ENCODE assay signal across 30 cellular contexts in the genomic region with DNA sequence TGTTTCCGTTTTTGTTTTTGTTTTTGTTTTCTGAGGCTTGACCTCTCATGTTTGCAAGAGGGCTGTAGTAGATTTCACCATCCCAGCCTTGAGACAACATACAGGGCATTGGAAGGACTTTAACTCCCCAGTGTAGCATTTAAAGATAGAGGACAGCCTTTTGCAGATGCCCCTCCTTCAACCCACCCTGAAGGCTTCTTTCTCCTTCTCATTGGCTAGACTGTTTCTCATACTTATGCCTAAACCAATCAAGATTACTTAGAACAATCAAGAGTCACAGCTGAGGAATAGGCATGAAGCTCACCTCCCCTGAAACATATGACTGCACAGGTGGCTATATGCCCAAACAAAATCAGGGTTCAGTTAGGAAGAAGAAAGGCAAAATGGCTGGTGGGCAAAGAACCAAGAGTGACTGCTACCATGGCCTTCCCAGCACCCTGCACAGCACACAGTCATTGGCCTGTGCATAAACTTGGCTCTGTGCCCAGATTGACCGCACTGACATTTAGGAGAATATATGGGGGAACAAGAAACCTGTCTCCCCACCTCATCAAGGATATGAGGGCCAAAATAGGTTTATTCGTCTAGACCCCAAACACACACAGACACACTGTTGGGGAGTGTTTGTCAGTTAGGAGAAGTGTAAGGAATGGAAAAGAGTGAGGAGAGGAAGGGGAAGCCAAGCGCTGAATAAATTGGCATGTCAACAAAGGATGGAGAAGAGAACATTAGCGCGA.
A peak's percentile ranks its signal among the peaks of the same experiment; 100 is the strongest.
DNase-seq lines count a peak whose midpoint lies in the region; ATAC-seq, FAIRE-seq and TF ChIP-seq lines count a peak whose summit lies in the region.
"Had no signal": no experiment of that assay in that cellular context is flagged by ENCODE, and none has a peak within 500 bp of the region (broad histone marks: within the 10 kb centered on the region; RNA-seq: fewer than 3 reads in every experiment).

No MANE protein-coding gene starts in this region.

- peaks cover 26 to 48% of the 10 kb centered on the region in 2 experiments; a peak in 4 of 5 replicates for H3K4me1 ChIP-seq in K562 (replicated peaks in 1 of 2; ENCODE audit: control insufficient read depth in 2 of 2, insufficient read depth in 2 of 2, low read length in 2 of 2)
- H3K4me1 ChIP-seq: right atrium auricular region had no signal

- no TSS peak for BruUV-seq in K562 (replicated peaks; lab: Mats Ljungman, UMichigan)

- intact Hi-C loops in K562 (cut with micrococcal nuclease), result no loop called here

- ATAC-seq in K562 (peak; percentile 48), GM21367 (IDR thresholded peaks at IDR 0.05; ENCODE audit: unreplicated experiment) (no peak), HG03025 (IDR thresholded peaks at IDR 0.05; ENCODE audit: low FRiP score, unreplicated experiment) (no peak), HG03097 (IDR thresholded peaks at IDR 0.05; ENCODE audit: low FRiP score, unreplicated experiment) (no peak)
- ATAC-seq: activated CD8-positive, alpha-beta memory T cell treated with anti-CD3 and anti-CD28 coated beads, Interleukin-2, amount 10 ng/mL, durations not matched to agents 7 days and 5 days; activated T-cell treated with anti-CD3 and anti-CD28 coated beads, Interleukin-2, amount 50 U/mL, for 72 hours; stimulated activated effector memory CD8-positive, alpha-beta T cell treated with anti-CD3 and anti-CD28 coated beads, Interleukin-12 subunit alpha, Interleukin-12 subunit beta, amount 100 ng/mL, for 72 hours had no signal

- no peak overlapping the region for H3K9ac ChIP-seq in K562 (ENCODE audit: insufficient read depth in 1 of 2, low read depth in 2 of 2, low read length in 2 of 2)

- 0 out of 5 replicates have a peak, but pooled peaks cover 0 to 2% of the 10 kb centered on the region in 2 experiments for H3K27me3 ChIP-seq in K562 (ENCODE audit: control insufficient read depth in 2 of 2, insufficient read depth in 2 of 2, low read length in 2 of 2)
- H3K27me3 ChIP-seq: right atrium auricular region had no signal

- no peaks in the 10 kb centered on the region for H3K36me3 ChIP-seq in K562 (ENCODE audit: control insufficient read depth, insufficient read depth, low read length)
- H3K36me3 ChIP-seq: right atrium auricular region, thoracic aorta, WERI-Rb-1 had no signal

- WGBS in K562 (ENCODE audit: insufficient coverage, low coverage, missing lambda C conversion rate), result 57% methylated on average over 6 of the region's 6 CpGs

- no peaks in the 10 kb centered on the region for H4K20me1 ChIP-seq in K562 (replicated peaks; ENCODE audit: control insufficient read depth, insufficient read depth, low read length)

- DNase-seq in NCI-H748 (lab: John Stamatoyannopoulos, UW; ENCODE audit: unreplicated experiment) (peak; percentile 42), NCI-H748 treated with DMSO at 0.1 percent for 48 hours (lab: John Stamatoyannopoulos, UW) (no peak), K562 (ENCODE audit: extremely low read depth in 1 of 4, low spot score in 3 of 4) (peak in 2 of 4 experiments; percentile 54 to 58), midbrain (lab: John Stamatoyannopoulos, UW) (peak; percentile 66), SKM-1 treated with dmso at 0.1 percent for 144 hours (lab: John Stamatoyannopoulos, UW; ENCODE audit: unreplicated experiment) (no peak)
- DNase-seq: activated CD4-positive, alpha-beta T cell treated with anti-CD3 and anti-CD28 coated beads, Interleukin-2, amount 50 U/mL, for 1 hour; activated CD8-positive, alpha-beta memory T cell treated with anti-CD3 and anti-CD28 coated beads, Interleukin-2, amount 10 ng/mL, durations not matched to agents 7 days and 5 days; activated naive CD4-positive, alpha-beta T cell treated with anti-CD3 and anti-CD28 coated beads, Interleukin-2, amount 10 ng/mL, durations not matched to agents 7 days and 5 days; activated T-cell treated with anti-CD3 and anti-CD28 coated beads, Interleukin-2, amount 50 U/mL, for 72 hours; CD4-positive, alpha-beta T cell; central memory CD4-positive, alpha-beta T cell; DMS153; GDM1; glutamatergic neuron; HFFc6; mesenchymal stem cell; NCI-H146; NCI-H2171; NCI-H524 treated with DMSO at 0.1 percent for 48 hours; OCI-M1; stimulated activated CD4-positive, alpha-beta T cell treated with anti-CD3 and anti-CD28 coated beads, Interleukin-2, amount 100 ng/mL, for 48 hours; WERI-Rb-1 had no signal

- no peak for TF ChIP-seq EP300 in K562 (IDR thresholded peaks at IDR 0.05; ENCODE audit: low read length)

- CTCF ChIA-PET in K562 (lab: Yijun Ruan, JAX; ENCODE audit: low intra/inter-chr PET ratio), result no interaction called here

- H3K79me2 ChIP-seq in K562 (ENCODE audit: control insufficient read depth, insufficient read depth, low read length), result no peaks in the 10 kb centered on the region

- in situ Hi-C loops in K562 (cut with MboI), result no loop called here

- H3K9me3 ChIP-seq in K562 (replicated peaks; ENCODE audit: control insufficient read depth, insufficient read depth, low read depth, low read length), result no peaks in the 10 kb centered on the region
- H3K9me3 ChIP-seq: right atrium auricular region, thoracic aorta had no signal

- TF ChIP-seq CTCF in K562 (IDR thresholded peaks at IDR 0.05 in 2 of 3, conservative IDR thresholded peaks at IDR 0.05 in 1 of 3; ENCODE audit: insufficient read depth in 2 of 3, low read depth in 1 of 3, low read length in 3 of 3), result no peak

- no peak for TF ChIP-seq RAD21 in K562 (CRISPR knock-in tag; conservative IDR thresholded peaks at IDR 0.05 in 1 of 2, IDR thresholded peaks at IDR 0.05 in 1 of 2)

- no peak overlapping the region for H3K4me2 ChIP-seq in K562 (ENCODE audit: insufficient read depth, low read length)

- no peak for TF ChIP-seq POLR2A in K562 (conservative IDR thresholded peaks at IDR 0.05)

- H2AFZ ChIP-seq in K562 (ENCODE audit: low read depth, low read length), result peak overlapping the region; percentile 30

- peak; percentile 35 for FAIRE-seq in K562 (lab: Jason Lieb, UNC)
- FAIRE-seq: HTR-8/SVneo had no signal

- H3K27ac ChIP-seq in K562 (ENCODE audit: extremely low read depth, low read depth, low read length), result no peak overlapping the region
- H3K27ac ChIP-seq: 22Rv1, right atrium auricular region, thoracic aorta, WERI-Rb-1 had no signal

- no peak overlapping the region for H3K4me3 ChIP-seq in K562
- H3K4me3 ChIP-seq: right atrium auricular region, thoracic aorta had no signal

- no peaks in the 10 kb centered on the region for H3K9me1 ChIP-seq in K562 (ENCODE audit: control insufficient read depth, insufficient read depth, low read length)

- POLR2A ChIA-PET in K562 (lab: Yijun Ruan, JAX), result interaction anchor here (0.6 to 2.3 kb wide), 6 partner anchors 10 to 320 kb away, joined by 3 to 6 read pairs (median 4); no protein-coding TSS in a partner anchor

TF ChIP-seq in K562, 482 proteins besides CTCF, POLR2A, EP300 and RAD21 (continues in another document):
- TF ChIP-seq NFIX (CRISPR knock-in tag; IDR thresholded peaks at IDR 0.05; ENCODE audit: low read depth), result peak; percentile 77
- TF ChIP-seq, protein P1, sequence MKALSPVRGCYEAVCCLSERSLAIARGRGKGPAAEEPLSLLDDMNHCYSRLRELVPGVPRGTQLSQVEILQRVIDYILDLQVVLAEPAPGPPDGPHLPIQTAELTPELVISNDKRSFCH (CRISPR knock-in tag; IDR thresholded peaks at IDR 0.05), result no peak
- TF ChIP-seq, protein P1 (tag; IDR thresholded peaks at IDR 0.05), result peak; percentile 39; the same call in 1 of the 2 replicates
- TF ChIP-seq XRCC3 (IDR thresholded peaks at IDR 0.05), result no peak
- TF ChIP-seq BACH1 (tag; IDR thresholded peaks at IDR 0.05), result no peak
- TF ChIP-seq OTX1 (CRISPR knock-in tag; IDR thresholded peaks at IDR 0.05), result no peak
- TF ChIP-seq DPF2 (IDR thresholded peaks at IDR 0.05), result no peak
- no peak for TF ChIP-seq MBD2 (IDR thresholded peaks at IDR 0.05; ENCODE audit: borderline replicate concordance, low read depth)
- no peak for TF ChIP-seq PHB2 (IDR thresholded peaks at IDR 0.05; ENCODE audit: low read depth)
- no peak for TF ChIP-seq TCF7 (IDR thresholded peaks at IDR 0.05; ENCODE audit: borderline replicate concordance)
- peak; percentile 66 for TF ChIP-seq SMAD1 (IDR thresholded peaks at IDR 0.05; ENCODE audit: low read depth, low read length, partially characterized antibody)
- no peak for TF ChIP-seq CREBBP (IDR thresholded peaks at IDR 0.05; ENCODE audit: low read depth, low read length)
- TF ChIP-seq LARP7 (IDR thresholded peaks at IDR 0.05), result no peak
- TF ChIP-seq RBM25 (IDR thresholded peaks at IDR 0.05; ENCODE audit: low read depth, low read length, severe bottlenecking), result peak; percentile 4
- TF ChIP-seq, protein P2, sequence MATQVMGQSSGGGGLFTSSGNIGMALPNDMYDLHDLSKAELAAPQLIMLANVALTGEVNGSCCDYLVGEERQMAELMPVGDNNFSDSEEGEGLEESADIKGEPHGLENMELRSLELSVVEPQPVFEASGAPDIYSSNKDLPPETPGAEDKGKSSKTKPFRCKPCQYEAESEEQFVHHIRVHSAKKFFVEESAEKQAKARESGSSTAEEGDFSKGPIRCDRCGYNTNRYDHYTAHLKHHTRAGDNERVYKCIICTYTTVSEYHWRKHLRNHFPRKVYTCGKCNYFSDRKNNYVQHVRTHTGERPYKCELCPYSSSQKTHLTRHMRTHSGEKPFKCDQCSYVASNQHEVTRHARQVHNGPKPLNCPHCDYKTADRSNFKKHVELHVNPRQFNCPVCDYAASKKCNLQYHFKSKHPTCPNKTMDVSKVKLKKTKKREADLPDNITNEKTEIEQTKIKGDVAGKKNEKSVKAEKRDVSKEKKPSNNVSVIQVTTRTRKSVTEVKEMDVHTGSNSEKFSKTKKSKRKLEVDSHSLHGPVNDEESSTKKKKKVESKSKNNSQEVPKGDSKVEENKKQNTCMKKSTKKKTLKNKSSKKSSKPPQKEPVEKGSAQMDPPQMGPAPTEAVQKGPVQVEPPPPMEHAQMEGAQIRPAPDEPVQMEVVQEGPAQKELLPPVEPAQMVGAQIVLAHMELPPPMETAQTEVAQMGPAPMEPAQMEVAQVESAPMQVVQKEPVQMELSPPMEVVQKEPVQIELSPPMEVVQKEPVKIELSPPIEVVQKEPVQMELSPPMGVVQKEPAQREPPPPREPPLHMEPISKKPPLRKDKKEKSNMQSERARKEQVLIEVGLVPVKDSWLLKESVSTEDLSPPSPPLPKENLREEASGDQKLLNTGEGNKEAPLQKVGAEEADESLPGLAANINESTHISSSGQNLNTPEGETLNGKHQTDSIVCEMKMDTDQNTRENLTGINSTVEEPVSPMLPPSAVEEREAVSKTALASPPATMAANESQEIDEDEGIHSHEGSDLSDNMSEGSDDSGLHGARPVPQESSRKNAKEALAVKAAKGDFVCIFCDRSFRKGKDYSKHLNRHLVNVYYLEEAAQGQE (CRISPR knock-in tag; IDR thresholded peaks at IDR 0.05; ENCODE audit: low read depth), result no peak
- no peak for TF ChIP-seq ILK (tag; IDR thresholded peaks at IDR 0.05; ENCODE audit: borderline replicate concordance, low read depth)
- no peak for TF ChIP-seq ZNF316 (IDR thresholded peaks at IDR 0.05)

Comparison
In these comparisons a context has a peak if more than half of its experiments do, and no peak if none do; other contexts are left out.
1. DNase-seq: peak in NCI-H748 (single experiment) and midbrain (single experiment); none in NCI-H748 treated with DMSO at 0.1 percent for 48 hours (single experiment) and SKM-1 treated with dmso at 0.1 percent for 144 hours (single experiment).